In genomic region chr6:97497713-97498331, GRCh38 we compare ENCODE assay signal across 8 cellular contexts.
A peak's percentile ranks its signal among the peaks of the same experiment; 100 is the strongest.
DNase-seq lines count a peak whose midpoint lies in the region; ATAC-seq and TF ChIP-seq lines count a peak whose summit lies in the region.

No MANE protein-coding gene starts in this region.

- TF ChIP-seq CTCF in CD14-positive monocyte (IDR thresholded peaks at IDR 0.05) (peak; percentile 80), WI38 (IDR thresholded peaks at IDR 0.05; ENCODE audit: low read depth, low read length) (peak; percentile 49), cardiac fibroblast (IDR thresholded peaks at IDR 0.05; ENCODE audit: low read depth, low read length) (peak; percentile 76)

- H3K4me3 ChIP-seq in WI38 (ENCODE audit: low read depth, low read length): no peak overlapping the region
- no peak overlapping the region for H3K4me3 ChIP-seq in cardiac fibroblast (replicated peaks in 1 of 2; ENCODE audit: low read depth in 2 of 2, low read length in 2 of 2)

- H3K4me1 Mint-ChIP-seq in CD14-positive monocyte: no peaks in the 10 kb centered on the region

- DNase-seq in CD14-positive monocyte (ENCODE audit: low spot score) (peak; percentile 43), GM19238 (ENCODE audit: insufficient read length, low spot score) (peak; percentile 0), NCI-H2171 treated with DMSO at 0.1 percent for 48 hours (lab: John Stamatoyannopoulos, UW) (peak; percentile 72), cardiac fibroblast (ENCODE audit: low read depth in 2 of 2) (peak; percentile 80 to 82), kidney glomerular epithelial cell (lab: John Stamatoyannopoulos, UW) (peak; percentile 66)
- peak; percentile 24 for DNase-seq in stimulated activated CD4-positive, alpha-beta T cell treated with anti-CD3 and anti-CD28 coated beads, Interleukin-2, amount 100 ng/mL, for 4 hours (ENCODE audit: low read depth)

- no peaks in the 10 kb centered on the region for H3K36me3 Mint-ChIP-seq in CD14-positive monocyte

- intact Hi-C loops in CD14-positive monocyte (cut with micrococcal nuclease): loop anchor here in 1 of 2 donors (5.0 kb wide), 1 partner anchor 1619 kb away; no protein-coding TSS in a partner anchor

- no peak overlapping the region for H3K27ac Mint-ChIP-seq in CD14-positive monocyte

- peak; percentile 97 for ATAC-seq in HG03175 (IDR thresholded peaks at IDR 0.05; ENCODE audit: unreplicated experiment)

- no peaks in the 10 kb centered on the region for H3K9me3 Mint-ChIP-seq in CD14-positive monocyte

- H3K4me3 Mint-ChIP-seq in CD14-positive monocyte: no peak overlapping the region

- H3K27me3 Mint-ChIP-seq in CD14-positive monocyte (ENCODE audit: low read depth in 3 of 3): peaks cover 2 to 3% (median 3%) of the 10 kb centered on the region in 3 donors

Comparison
In these comparisons a context has a peak if more than half of its experiments do, and no peak if none do; other contexts are left out.
1. DNase-seq: peak in every context shown above with its lines; median percentile 81 in cardiac fibroblast; 72 in NCI-H2171 treated with DMSO at 0.1 percent for 48 hours; 66 in kidney glomerular epithelial cell; 43 in CD14-positive monocyte; 24 in stimulated activated CD4-positive, alpha-beta T cell treated with anti-CD3 and anti-CD28 coated beads, Interleukin-2, amount 100 ng/mL, for 4 hours; 0 in GM19238.